Comparison of ENCODE assay signal across 19 cellular contexts in genomic region chr18:1564793-1565192, GRCh38.
DNase-seq lines count a peak whose midpoint lies in the region; FAIRE-seq and TF ChIP-seq lines count a peak whose summit lies in the region.
"Had no signal": no experiment of that assay in that cellular context is flagged by ENCODE, and none has a peak within 500 bp of the region (broad histone marks: within the 10 kb centered on the region; RNA-seq: fewer than 3 reads in every experiment).

No MANE protein-coding gene starts in this region.

- BruUV-seq in A673 (replicated peaks; lab: Mats Ljungman, UMichigan) = no TSS peak

- no peak overlapping the region for H3K4me3 ChIP-seq in A673 (ENCODE audit: low read depth, low read length, poor library complexity, severe bottlenecking)
- H3K4me3 ChIP-seq in suprapubic skin = no peak overlapping the region
- H3K4me3 ChIP-seq: BLaER1, GM12878, GM23248 had no signal

- FAIRE-seq in D721Med (lab: Jason Lieb, UNC) (peak; percentile 6), urothelium cell line (lab: Jason Lieb, UNC) (peak; percentile 5)
- FAIRE-seq: GM12878, GM19239, H54 had no signal

- POLR2A ChIA-PET in A673 (lab: Charles Lee; ENCODE audit: low non-redundant PET) = no interaction called here

- no peak overlapping the region for H3K27ac ChIP-seq in A673 (ENCODE audit: low read depth, low read length, poor library complexity, severe bottlenecking)
- no peak overlapping the region for H3K27ac ChIP-seq in suprapubic skin
- H3K27ac ChIP-seq: BLaER1, C4-2B, GM23248 had no signal

- H3K4me1 ChIP-seq in A673 (ENCODE audit: insufficient read depth, low read length, poor library complexity, severe bottlenecking) (no peaks in the 10 kb centered on the region), suprapubic skin (no peaks in the 10 kb centered on the region)
- H3K4me1 ChIP-seq: Caco-2 had no signal

- TF ChIP-seq POLR2A in suprapubic skin (IDR thresholded peaks at IDR 0.05) = no peak

- intact Hi-C loops in A673 (cut with micrococcal nuclease; ENCODE audit: unreplicated experiment) = no loop called here

- H3K36me3 ChIP-seq in A673 (ENCODE audit: insufficient read depth, low read length, poor library complexity, severe bottlenecking) = no peaks in the 10 kb centered on the region
- no peaks in the 10 kb centered on the region for H3K36me3 ChIP-seq in suprapubic skin
- H3K36me3 ChIP-seq: BLaER1 had no signal

- no peak for TF ChIP-seq CTCF in A673 (conservative IDR thresholded peaks at IDR 0.05; ENCODE audit: low read depth, low read length)
- TF ChIP-seq CTCF in D721Med (IDR thresholded peaks at IDR 0.05; ENCODE audit: insufficient read depth, missing control alignments) = no peak
- TF ChIP-seq CTCF in suprapubic skin (IDR thresholded peaks at IDR 0.05) = no peak

- no peaks in the 10 kb centered on the region for H3K27me3 ChIP-seq in A673 (replicated peaks; ENCODE audit: insufficient read depth, low read depth, low read length, poor library complexity)
- H3K27me3 ChIP-seq in suprapubic skin = no peaks in the 10 kb centered on the region
- H3K27me3 ChIP-seq: BLaER1 had no signal

- H3K9me3 ChIP-seq in A673 (ENCODE audit: low read depth, low read length, poor library complexity, severe bottlenecking) = no peaks in the 10 kb centered on the region
- no peaks in the 10 kb centered on the region for H3K9me3 ChIP-seq in suprapubic skin
- H3K9me3 ChIP-seq: BLaER1, Caco-2 had no signal

- 51% methylated on average over 3 of the region's 3 CpGs for WGBS in suprapubic skin

- TF ChIP-seq EP300 in suprapubic skin (IDR thresholded peaks at IDR 0.05) = no peak

- CTCF ChIA-PET in A673 (lab: Charles Lee) = no interaction called here

- peak; percentile 4 for DNase-seq in A673 (ENCODE audit: low spot score)
- no peak for DNase-seq in D721Med (ENCODE audit: insufficient read length, low spot score)
- DNase-seq in SK-MEL-5 (ENCODE audit: low read depth, low spot score) = peak; percentile 50
- no peak for DNase-seq in urothelium cell line (ENCODE audit: low spot score)
- DNase-seq in inferior parietal cortex (ENCODE audit: extremely low spot score) = no peak
- no peak for DNase-seq in suprapubic skin (ENCODE audit: low spot score in 2 of 2)
- DNase-seq: Caco-2; CD4-positive, CD25-positive, alpha-beta regulatory T cell; CD8-positive, alpha-beta T cell; DMS 273 treated with DMSO at 0.1 percent for 48 hours; DMS79; EL; GDM1; GM23248 had no signal

- in situ Hi-C loops in SK-MEL-5 (cut with HindIII; ENCODE audit: low pct_unique_long_range_greater_than_20kb, low sequenced_read_pairs) = no loop called here

Comparison
In these comparisons a context has a peak if more than half of its experiments do, and no peak if none do; other contexts are left out.
1. DNase-seq: peak in A673 (single experiment) and SK-MEL-5 (single experiment); none in D721Med (single experiment), urothelium cell line (single experiment), inferior parietal cortex (single experiment) and suprapubic skin (0 of 2).